1 cellular context compared by ENCODE assay signal in the genomic region with DNA sequence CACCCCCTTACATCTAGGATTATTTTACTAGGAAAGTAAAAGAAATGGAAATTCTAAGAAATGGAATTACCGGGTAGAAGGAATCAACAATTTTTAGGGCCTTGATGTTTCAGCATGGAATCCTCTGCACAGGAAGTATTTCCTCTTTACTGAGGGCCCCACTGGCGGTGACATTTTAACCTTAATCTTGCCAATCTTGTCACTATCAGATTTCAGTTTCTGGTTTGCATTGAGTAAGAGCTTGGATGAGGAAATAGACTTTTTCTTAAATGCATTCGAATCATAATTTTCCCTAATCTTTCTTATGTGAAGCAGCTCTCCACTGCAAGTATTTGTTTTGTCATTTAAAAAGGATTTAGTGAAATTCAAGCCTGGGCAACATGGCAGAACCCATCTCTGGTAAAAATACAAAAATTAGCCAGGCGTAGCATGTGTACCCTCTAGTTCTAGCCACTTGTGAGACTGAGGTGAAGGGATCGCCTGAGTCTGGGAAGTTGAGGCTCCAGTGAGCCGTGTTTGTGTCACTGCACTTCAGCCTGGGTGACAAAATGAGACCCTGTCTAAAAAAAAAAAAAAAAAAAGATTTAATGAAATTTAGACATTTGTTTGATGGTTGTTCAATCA.
TF ChIP-seq lines count a peak whose summit lies in the region.

No MANE protein-coding gene starts in this region.

TF ChIP-seq in K562, 482 proteins besides CTCF, POLR2A, EP300 and RAD21 (continued from another document and continues in another):
- no peak for TF ChIP-seq SAFB2 (IDR thresholded peaks at IDR 0.05; ENCODE audit: borderline replicate concordance, low read depth, low read length, severe bottlenecking)
- TF ChIP-seq THRB (CRISPR knock-in tag; conservative IDR thresholded peaks at IDR 0.05) = no peak
- TF ChIP-seq, protein P1, sequence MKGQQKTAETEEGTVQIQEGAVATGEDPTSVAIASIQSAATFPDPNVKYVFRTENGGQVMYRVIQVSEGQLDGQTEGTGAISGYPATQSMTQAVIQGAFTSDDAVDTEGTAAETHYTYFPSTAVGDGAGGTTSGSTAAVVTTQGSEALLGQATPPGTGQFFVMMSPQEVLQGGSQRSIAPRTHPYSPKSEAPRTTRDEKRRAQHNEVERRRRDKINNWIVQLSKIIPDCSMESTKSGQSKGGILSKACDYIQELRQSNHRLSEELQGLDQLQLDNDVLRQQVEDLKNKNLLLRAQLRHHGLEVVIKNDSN (CRISPR knock-in tag; IDR thresholded peaks at IDR 0.05) = no peak
- no peak for TF ChIP-seq HNRNPL (IDR thresholded peaks at IDR 0.05; ENCODE audit: low read depth, low read length)
- TF ChIP-seq CEBPB (tag; IDR thresholded peaks at IDR 0.05) = peak; percentile 74
- peak; percentile 68 for TF ChIP-seq GABPA (tag; conservative IDR thresholded peaks at IDR 0.05; ENCODE audit: low read depth)
- TF ChIP-seq TCF7 (IDR thresholded peaks at IDR 0.05; ENCODE audit: borderline replicate concordance) = no peak
- no peak for TF ChIP-seq RB1 (IDR thresholded peaks at IDR 0.05; ENCODE audit: low read depth)
- TF ChIP-seq SREBF1 (IDR thresholded peaks at IDR 0.05; ENCODE audit: borderline replicate concordance, low read depth, low read length) = no peak
- TF ChIP-seq DNMT1 (IDR thresholded peaks at IDR 0.05) = no peak
- no peak for TF ChIP-seq ZBTB7A (IDR thresholded peaks at IDR 0.05; ENCODE audit: borderline replicate concordance, control insufficient read depth, low read depth, low read length)
- TF ChIP-seq, protein P2, sequence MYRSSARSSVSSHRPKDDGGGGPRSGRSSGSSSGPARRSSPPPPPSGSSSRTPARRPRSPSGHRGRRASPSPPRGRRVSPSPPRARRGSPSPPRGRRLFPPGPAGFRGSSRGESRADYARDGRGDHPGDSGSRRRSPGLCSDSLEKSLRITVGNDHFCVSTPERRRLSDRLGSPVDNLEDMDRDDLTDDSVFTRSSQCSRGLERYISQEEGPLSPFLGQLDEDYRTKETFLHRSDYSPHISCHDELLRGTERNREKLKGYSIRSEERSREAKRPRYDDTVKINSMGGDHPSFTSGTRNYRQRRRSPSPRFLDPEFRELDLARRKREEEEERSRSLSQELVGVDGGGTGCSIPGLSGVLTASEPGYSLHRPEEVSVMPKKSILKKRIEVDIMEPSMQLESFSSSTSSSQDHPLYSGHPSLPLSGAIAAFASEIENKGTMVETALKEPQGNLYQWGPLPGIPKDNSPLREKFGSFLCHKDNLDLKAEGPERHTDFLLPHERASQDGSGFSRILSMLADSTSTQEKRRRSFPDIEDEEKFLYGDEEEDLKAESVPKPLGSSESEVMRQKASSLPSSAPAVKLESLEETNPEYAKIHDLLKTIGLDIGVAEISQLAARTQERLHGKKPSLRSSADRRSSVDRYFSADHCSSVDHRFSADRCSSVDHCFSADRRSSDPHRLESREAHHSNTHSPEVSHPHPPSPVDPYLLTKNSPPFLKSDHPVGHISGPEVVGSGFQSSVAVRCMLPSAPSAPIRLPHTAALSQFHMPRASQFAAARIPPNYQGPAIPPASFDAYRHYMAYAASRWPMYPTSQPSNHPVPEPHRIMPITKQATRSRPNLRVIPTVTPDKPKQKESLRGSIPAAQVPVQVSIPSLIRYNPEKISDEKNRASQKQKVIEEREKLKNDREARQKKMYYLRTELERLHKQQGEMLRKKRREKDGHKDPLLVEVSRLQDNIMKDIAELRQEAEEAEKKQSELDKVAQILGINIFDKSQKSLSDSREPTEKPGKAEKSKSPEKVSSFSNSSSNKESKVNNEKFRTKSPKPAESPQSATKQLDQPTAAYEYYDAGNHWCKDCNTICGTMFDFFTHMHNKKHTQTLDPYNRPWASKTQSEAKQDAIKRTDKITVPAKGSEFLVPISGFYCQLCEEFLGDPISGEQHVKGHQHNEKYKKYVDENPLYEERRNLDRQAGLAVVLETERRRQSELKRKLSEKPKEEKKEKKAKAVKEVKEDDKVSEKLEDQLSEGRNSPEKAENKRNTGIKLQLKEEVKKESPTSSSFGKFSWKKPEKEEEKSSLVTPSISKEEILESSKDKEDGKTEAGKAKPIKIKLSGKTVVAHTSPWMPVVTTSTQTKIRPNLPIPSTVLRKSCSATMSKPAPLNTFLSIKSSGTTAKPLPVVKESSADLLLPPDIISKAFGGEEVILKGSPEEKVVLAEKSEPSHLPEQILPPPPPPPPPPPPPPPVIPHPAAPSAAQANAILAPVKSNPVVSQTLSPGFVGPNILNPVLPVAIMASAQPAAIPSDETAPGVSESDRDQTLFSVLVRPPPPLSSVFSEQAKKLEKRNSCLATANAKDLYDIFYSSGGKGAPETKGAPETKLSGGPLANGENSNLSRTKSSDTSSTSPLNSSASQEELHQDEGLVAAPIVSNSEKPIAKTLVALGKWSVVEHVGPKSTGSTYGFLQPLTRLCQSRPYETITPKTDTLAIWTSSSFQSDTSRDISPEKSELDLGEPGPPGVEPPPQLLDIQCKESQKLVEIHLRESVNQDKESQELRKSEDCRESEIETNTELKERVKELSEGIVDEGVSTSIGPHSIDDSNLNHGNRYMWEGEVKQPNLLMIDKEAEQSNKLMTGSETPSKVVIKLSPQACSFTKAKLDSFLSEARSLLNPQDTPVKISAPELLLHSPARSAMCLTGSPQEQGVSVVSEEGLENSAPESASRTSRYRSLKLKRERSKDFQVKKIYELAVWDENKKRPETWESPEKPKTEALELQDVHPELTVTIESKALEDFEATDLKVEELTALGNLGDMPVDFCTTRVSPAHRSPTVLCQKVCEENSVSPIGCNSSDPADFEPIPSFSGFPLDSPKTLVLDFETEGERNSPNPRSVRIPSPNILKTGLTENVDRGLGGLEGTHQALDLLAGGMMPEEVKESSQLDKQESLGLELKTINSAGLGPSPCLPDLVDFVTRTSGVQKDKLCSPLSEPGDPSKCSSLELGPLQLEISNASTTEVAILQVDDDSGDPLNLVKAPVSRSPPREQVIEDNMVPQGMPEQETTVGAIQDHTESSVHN (IDR thresholded peaks at IDR 0.05; ENCODE audit: borderline replicate concordance in 1 of 2, low read depth in 1 of 2) = no peak
- TF ChIP-seq U2AF2 (optimal IDR thresholded peaks at IDR 0.05; ENCODE audit: low read depth, low read length) = no peak
- TF ChIP-seq SAFB (IDR thresholded peaks at IDR 0.05; ENCODE audit: borderline replicate concordance, low read depth, low read length) = no peak
- no peak for TF ChIP-seq POLR2G (IDR thresholded peaks at IDR 0.05; ENCODE audit: low read depth, low read length)
- no peak for TF ChIP-seq MEIS2 (IDR thresholded peaks at IDR 0.05; ENCODE audit: partially characterized antibody)
- TF ChIP-seq CBX8 (IDR thresholded peaks at IDR 0.05; ENCODE audit: borderline replicate concordance, extremely low read depth, low read depth, low read length, poor library complexity, severe bottlenecking) = no peak
- no peak for TF ChIP-seq PTRF (tag; IDR thresholded peaks at IDR 0.05)
- TF ChIP-seq MAFG (tag; conservative IDR thresholded peaks at IDR 0.05) = no peak
- TF ChIP-seq HDGF (IDR thresholded peaks at IDR 0.05) = no peak
- TF ChIP-seq NFRKB (IDR thresholded peaks at IDR 0.05; ENCODE audit: low read depth) = no peak
- TF ChIP-seq ZNF395 (CRISPR knock-in tag; IDR thresholded peaks at IDR 0.05) = 0 out of 2 replicates have a peak, but pooled peaks have one; percentile 11
- TF ChIP-seq HCFC1 (IDR thresholded peaks at IDR 0.05; ENCODE audit: low read depth, low read length) = no peak
- TF ChIP-seq PPARD (CRISPR knock-in tag; IDR thresholded peaks at IDR 0.05) = no peak
- TF ChIP-seq JUND (IDR thresholded peaks at IDR 0.05; ENCODE audit: borderline replicate concordance, low read depth, low read length) = no peak
- no peak; the same call in 2 of the 3 replicates for TF ChIP-seq JUND (tag; IDR thresholded peaks at IDR 0.05; ENCODE audit: borderline replicate concordance, low read depth, low read length)
- TF ChIP-seq ZFPM2 (CRISPR knock-in tag; IDR thresholded peaks at IDR 0.05) = 0 out of 2 replicates have a peak, but pooled peaks have one; percentile 69
- no peak for TF ChIP-seq KDM1A (IDR thresholded peaks at IDR 0.05)
- TF ChIP-seq ZNF778 (CRISPR knock-in tag; IDR thresholded peaks at IDR 0.05) = no peak
- peak in 1 of 2 experiments; percentile 78; a peak in 2 of 4 replicates for TF ChIP-seq ZNF639 (CRISPR knock-in tag; conservative IDR thresholded peaks at IDR 0.05 in 1 of 2, IDR thresholded peaks at IDR 0.05 in 1 of 2)
- TF ChIP-seq PTTG1 (tag; IDR thresholded peaks at IDR 0.05; ENCODE audit: low read depth) = no peak
- no peak for TF ChIP-seq ZNF592 (IDR thresholded peaks at IDR 0.05)
- TF ChIP-seq NFIC (IDR thresholded peaks at IDR 0.05) = no peak
- no peak for TF ChIP-seq HNRNPK (IDR thresholded peaks at IDR 0.05; ENCODE audit: low read depth, low read length, poor library complexity, severe bottlenecking)
- TF ChIP-seq, protein P3, sequence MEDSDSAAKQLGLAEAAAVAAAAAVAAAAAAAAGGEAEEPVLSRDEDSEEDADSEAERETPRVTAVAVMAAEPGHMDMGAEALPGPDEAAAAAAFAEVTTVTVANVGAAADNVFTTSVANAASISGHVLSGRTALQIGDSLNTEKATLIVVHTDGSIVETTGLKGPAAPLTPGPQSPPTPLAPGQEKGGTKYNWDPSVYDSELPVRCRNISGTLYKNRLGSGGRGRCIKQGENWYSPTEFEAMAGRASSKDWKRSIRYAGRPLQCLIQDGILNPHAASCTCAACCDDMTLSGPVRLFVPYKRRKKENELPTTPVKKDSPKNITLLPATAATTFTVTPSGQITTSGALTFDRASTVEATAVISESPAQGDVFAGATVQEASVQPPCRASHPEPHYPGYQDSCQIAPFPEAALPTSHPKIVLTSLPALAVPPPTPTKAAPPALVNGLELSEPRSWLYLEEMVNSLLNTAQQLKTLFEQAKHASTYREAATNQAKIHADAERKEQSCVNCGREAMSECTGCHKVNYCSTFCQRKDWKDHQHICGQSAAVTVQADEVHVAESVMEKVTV (CRISPR knock-in tag; IDR thresholded peaks at IDR 0.05) = no peak
